ENCODE assay signal across 18 cellular contexts in genomic region chrX:108250654-108251579, GRCh38.
"Had no signal": no experiment of that assay in that cellular context is flagged by ENCODE, and none has a peak within 500 bp of the region (broad histone marks: within the 10 kb centered on the region; RNA-seq: fewer than 3 reads in every experiment).

No MANE protein-coding gene starts in this region.

- DNase-seq: activated B cell treated with CpG ODN at 0.5 μM for 24 hours; activated CD4-positive, alpha-beta T cell treated with anti-CD3 and anti-CD28 coated beads, Interleukin-2, amount 50 U/mL, for 4 hours; activated CD8-positive, alpha-beta memory T cell treated with anti-CD3 and anti-CD28 coated beads, Interleukin-2, amount 10 ng/mL, durations not matched to agents 7 days and 5 days; activated effector memory CD4-positive, alpha-beta T cell treated with anti-CD3 and anti-CD28 coated beads, Interleukin-2, amount 50 U/mL, for 16 hours; activated T-cell treated with anti-CD3 and anti-CD28 coated beads, Interleukin-2, amount 50 U/mL, for 4 hours; amygdala; effector CD4-positive, alpha-beta T cell; gastrocnemius medialis; kidney glomerular epithelial cell; lower lobe of right lung; naive B cell; psoas muscle; stimulated activated CD4-positive, alpha-beta T cell treated with anti-CD3 and anti-CD28 coated beads, Interleukin-2, amount 100 ng/mL, for 48 hours; T-helper 17 cell; upper lobe of right lung had no signal

- H3K36me3 Mint-ChIP-seq: activated CD8-positive, alpha-beta memory T cell treated with anti-CD3 and anti-CD28 coated beads, Interleukin-2, amount 10 ng/mL, durations not matched to agents 7 days and 5 days; activated naive CD4-positive, alpha-beta T cell treated with anti-CD3 and anti-CD28 coated beads, Interleukin-2, amount 50 U/mL, for 72 hours; naive B cell had no signal

- ATAC-seq: activated CD8-positive, alpha-beta memory T cell treated with anti-CD3 and anti-CD28 coated beads, Interleukin-2, amount 10 ng/mL, durations not matched to agents 7 days and 5 days; activated naive CD4-positive, alpha-beta T cell treated with anti-CD3 and anti-CD28 coated beads, Interleukin-2, amount 50 U/mL, for 72 hours; activated T-cell treated with anti-CD3 and anti-CD28 coated beads, Interleukin-2, amount 50 U/mL, for 4 hours; gastrocnemius medialis; lower lobe of right lung; psoas muscle; T-helper 17 cell; upper lobe of right lung had no signal

- H3K27me3 ChIP-seq: hepatocyte, upper lobe of right lung had no signal

- H3K4me1 Mint-ChIP-seq: activated B cell treated with CpG ODN at 0.5 μM for 24 hours; activated CD8-positive, alpha-beta memory T cell treated with anti-CD3 and anti-CD28 coated beads, Interleukin-2, amount 10 ng/mL, durations not matched to agents 7 days and 5 days; naive B cell; T-helper 17 cell had no signal

- H3K36me3 ChIP-seq: gastrocnemius medialis, lower lobe of right lung, upper lobe of right lung had no signal

- H3K9me3 Mint-ChIP-seq: activated naive CD4-positive, alpha-beta T cell treated with anti-CD3 and anti-CD28 coated beads, Interleukin-2, amount 50 U/mL, for 72 hours; activated T-cell treated with anti-CD3 and anti-CD28 coated beads, Interleukin-2, amount 50 U/mL, for 4 hours; stimulated activated naive CD8-positive, alpha-beta T cell treated with anti-CD3 and anti-CD28 coated beads, Interleukin-15, Interleukin-2, amounts not matched to agents 100 ng/mL and 50 ng/mL, for 24 hours had no signal

- H3K4me3 ChIP-seq: gastrocnemius medialis, hepatocyte, lower lobe of right lung, psoas muscle, upper lobe of right lung had no signal

- H3K4me3 Mint-ChIP-seq: activated B cell treated with CpG ODN at 0.5 μM for 24 hours; activated CD8-positive, alpha-beta memory T cell treated with anti-CD3 and anti-CD28 coated beads, Interleukin-2, amount 10 ng/mL, durations not matched to agents 7 days and 5 days; activated T-cell treated with anti-CD3 and anti-CD28 coated beads, Interleukin-2, amount 50 U/mL, for 4 hours; naive B cell; stimulated activated naive CD8-positive, alpha-beta T cell treated with anti-CD3 and anti-CD28 coated beads, Interleukin-15, Interleukin-2, amounts not matched to agents 100 ng/mL and 50 ng/mL, for 24 hours; T-helper 17 cell had no signal

- H3K27ac ChIP-seq: gastrocnemius medialis, hepatocyte, lower lobe of right lung, psoas muscle, upper lobe of right lung had no signal

- H3K27ac Mint-ChIP-seq: activated B cell treated with CpG ODN at 0.5 μM for 24 hours; activated CD8-positive, alpha-beta memory T cell treated with anti-CD3 and anti-CD28 coated beads, Interleukin-2, amount 10 ng/mL, durations not matched to agents 7 days and 5 days; activated naive CD4-positive, alpha-beta T cell treated with anti-CD3 and anti-CD28 coated beads, Interleukin-2, amount 50 U/mL, for 72 hours; naive B cell; stimulated activated naive CD8-positive, alpha-beta T cell treated with anti-CD3 and anti-CD28 coated beads, Interleukin-15, Interleukin-2, amounts not matched to agents 100 ng/mL and 50 ng/mL, for 24 hours; T-helper 17 cell had no signal

- H3K9me3 ChIP-seq: lower lobe of right lung, upper lobe of right lung had no signal

- H3K4me1 ChIP-seq: gastrocnemius medialis, lower lobe of right lung, psoas muscle, upper lobe of right lung had no signal
